In the genomic region with DNA sequence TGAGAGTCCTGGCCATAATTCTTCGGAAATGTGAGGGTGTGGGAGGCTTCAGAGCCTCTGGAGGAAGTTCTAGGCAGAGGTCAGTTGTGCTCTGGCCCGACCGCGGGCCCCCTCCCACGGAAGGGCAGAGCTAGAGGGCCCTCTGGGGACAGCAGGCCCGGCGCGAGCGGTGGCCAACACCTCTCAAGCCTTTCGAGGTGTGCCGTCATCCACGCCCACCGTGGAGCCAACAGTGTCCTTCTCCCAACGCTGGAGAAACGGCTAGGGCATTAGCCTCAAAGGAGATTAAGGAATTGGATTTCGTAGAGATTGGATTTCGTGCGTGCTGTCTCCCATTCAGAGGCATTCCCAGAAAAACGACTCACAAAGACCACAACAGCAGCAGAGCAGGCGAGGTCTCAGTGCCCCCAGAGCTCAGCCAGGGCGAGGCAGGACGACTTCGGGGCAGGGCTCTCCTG, we compare ENCODE assay signal across 1 cellular context.
TF ChIP-seq lines count a peak whose summit lies in the region.

No MANE protein-coding gene starts in this region.

TF ChIP-seq in GM23338, 12 proteins besides CTCF, POLR2A, EP300 and RAD21 (continued from another document):
- TF ChIP-seq EZH2 (IDR thresholded peaks at IDR 0.05; ENCODE audit: low read depth, unreplicated experiment) = no peak
